Comparison of ENCODE assay signal across 9 cellular contexts in genomic region chr10:63114031-63114814, GRCh38. TPM values are rescaled to one million over a fixed set of nuclear protein-coding genes. Genes with fewer than 3 reads are reported as not detected.
DNase-seq lines count a peak whose midpoint lies in the region; ATAC-seq and TF ChIP-seq lines count a peak whose summit lies in the region.
"Had no signal": no experiment of that assay in that cellular context is flagged by ENCODE, and none has a peak within 500 bp of the region (broad histone marks: within the 10 kb centered on the region; RNA-seq: fewer than 3 reads in every experiment).

No MANE protein-coding gene starts in this region.

- H3K4me1 ChIP-seq in HCT116 (ENCODE audit: control insufficient read depth in 1 of 2, insufficient read depth in 2 of 2, low read length in 2 of 2) (no peaks in the 10 kb centered on the region), right cardiac atrium (ENCODE audit: control insufficient read depth, insufficient read depth, low read length) (peaks cover 4% of the 10 kb centered on the region)

- no peaks in the 10 kb centered on the region for H3K9me2 ChIP-seq in HCT116 (ENCODE audit: insufficient read depth)

- POLR2A ChIA-PET in HCT116 (lab: Charles Lee): no interaction called here

- 38% methylated on average over 4 of the region's 4 CpGs for WGBS in right cardiac atrium

- H3K36me3 ChIP-seq in HCT116 (ENCODE audit: control insufficient read depth in 1 of 2, insufficient read depth in 2 of 2, low read length in 2 of 2): no peaks in the 10 kb centered on the region

- in situ Hi-C loops in G401 (cut with HindIII; ENCODE audit: low sequenced_read_pairs): no loop called here

- TF ChIP-seq CTCF in HCT116 (IDR thresholded peaks at IDR 0.05 in 2 of 3, conservative IDR thresholded peaks at IDR 0.05 in 1 of 3; ENCODE audit: borderline replicate concordance in 1 of 3, insufficient read depth in 1 of 3, low read depth in 2 of 3, low read length in 2 of 3): no peak

- RAD21 ChIA-PET in HCT116 (lab: Charles Lee; ENCODE audit: low non-redundant PET in 1 of 2, low total read pairs in 2 of 2, uncharacterized antibody in 2 of 2, unreplicated experiment in 2 of 2): no interaction called here

- intact Hi-C loops in HCT116 (cut with micrococcal nuclease): no loop called here
- intact Hi-C loops in right cardiac atrium (cut with DNase I): no loop called here

- CTCF ChIA-PET in HCT116 (lab: Charles Lee): no interaction called here

- no peak overlapping the region for H2AFZ ChIP-seq in HCT116 (ENCODE audit: low read depth, low read length, poor library complexity, severe bottlenecking)

- no peaks in the 10 kb centered on the region for H3K79me2 ChIP-seq in HCT116 (ENCODE audit: insufficient read depth, low read length)

- BruUV-seq in HCT116 (replicated peaks; lab: Mats Ljungman, UMichigan): no TSS peak

- DNase-seq in HCT116 (ENCODE audit: low read depth, low spot score) (no peak), amniotic epithelial cell (ENCODE audit: low read depth) (peak; percentile 96), right cardiac atrium (peak; percentile 73 to 88 (median 84)), stromal cell of bone marrow (ENCODE audit: low read depth) (peak; percentile 94), NCI-H2107 (lab: John Stamatoyannopoulos, UW) (no peak), G401 (ENCODE audit: low spot score) (no peak)
- no peak for DNase-seq in stimulated activated CD4-positive, alpha-beta T cell treated with anti-CD3 and anti-CD28 coated beads, Interleukin-4, amount 100 ng/mL, for 1 hour
- DNase-seq: activated CD8-positive, alpha-beta T cell treated with anti-CD3 and anti-CD28 coated beads for 36 hours had no signal

- no peak for ATAC-seq in HCT116
- ATAC-seq in right cardiac atrium: peak; percentile 82
- no peak for ATAC-seq in HG03039 (IDR thresholded peaks at IDR 0.05; ENCODE audit: unreplicated experiment)
- ATAC-seq: activated CD8-positive, alpha-beta T cell treated with anti-CD3 and anti-CD28 coated beads for 36 hours had no signal

- H3K27me3 ChIP-seq in HCT116 (ENCODE audit: insufficient read depth, low read length) (no peaks in the 10 kb centered on the region), right cardiac atrium (ENCODE audit: control insufficient read depth, insufficient read depth) (no peaks in the 10 kb centered on the region)

- H3K27ac ChIP-seq in HCT116 (ENCODE audit: low read depth, low read length): no peak overlapping the region
- peak overlapping the region; percentile 75 for H3K27ac ChIP-seq in right cardiac atrium (ENCODE audit: low read length)

- no peak for TF ChIP-seq RAD21 in HCT116 (IDR thresholded peaks at IDR 0.05; ENCODE audit: low read depth)

- H3K9ac ChIP-seq in HCT116 (ENCODE audit: low read length): no peak overlapping the region

- no peak overlapping the region for H3K4me2 ChIP-seq in HCT116 (ENCODE audit: low read length)

- H3K4me3 ChIP-seq in HCT116 (replicated peaks in 1 of 2; ENCODE audit: low read depth in 1 of 2, low read length in 2 of 2) (no peak overlapping the region), right cardiac atrium (ENCODE audit: low read length) (no peak overlapping the region)

- no peak for TF ChIP-seq POLR2A in HCT116 (IDR thresholded peaks at IDR 0.05; ENCODE audit: borderline replicate concordance, extremely low read depth, insufficient read depth, insufficient read length)

- no peaks in the 10 kb centered on the region for H4K20me1 ChIP-seq in HCT116 (ENCODE audit: insufficient read depth)

- H3K9me3 ChIP-seq in HCT116 (ENCODE audit: control insufficient read depth in 1 of 2, insufficient read depth in 1 of 2, low read depth in 1 of 2, low read length in 2 of 2) (no peaks in the 10 kb centered on the region), right cardiac atrium (ENCODE audit: control insufficient read depth, low read length) (no peaks in the 10 kb centered on the region)

TF ChIP-seq in HCT116, 20 proteins besides CTCF, POLR2A, EP300 and RAD21:
- peak; percentile 29; the same call in 1 of the 2 replicates for TF ChIP-seq ATF3 (IDR thresholded peaks at IDR 0.05)
- peak; percentile 78 for TF ChIP-seq CEBPB (IDR thresholded peaks at IDR 0.05; ENCODE audit: low read depth)
- TF ChIP-seq EZH2 (IDR thresholded peaks at IDR 0.05): no peak

RNA-seq across cellular contexts. Expression of gene NRBF2, which starts 18.9 kb away (rescaled TPM):
- total RNA-seq in HCT116 (2021; ENCODE audit: unreplicated experiment) (20.2 TPM), right cardiac atrium (10 to 100 TPM in 3 of 4 donors, 1 to 10 TPM in 1; 8.3 to 13.4 (median 10.5) TPM)
- polyA plus RNA-seq in HCT116 (2012): 9.9 and 12.4 TPM in 2 replicates
- 7.5 TPM for polyA plus RNA-seq in right cardiac atrium
- 29.0 and 46.0 TPM in 2 replicates for total RNA-seq in G401 (2014; rRNA removed; shearing (Covaris generic))

Comparison
In these comparisons a context has a peak if more than half of its experiments do, and no peak if none do; other contexts are left out.
1. ATAC-seq: peak in right cardiac atrium (2 of 2); none in HCT116 (single experiment) and HG03039 (single experiment).
2. DNase-seq: peak in amniotic epithelial cell (single experiment), right cardiac atrium (3 of 3) and stromal cell of bone marrow (single experiment); none in HCT116 (single experiment), NCI-H2107 (single experiment), G401 (single experiment) and stimulated activated CD4-positive, alpha-beta T cell treated with anti-CD3 and anti-CD28 coated beads, Interleukin-4, amount 100 ng/mL, for 1 hour (single experiment).